ENCODE assay signal across 5 cellular contexts in genomic region chrX:48910926-48911406, GRCh38. TPM values are rescaled to one million over a fixed set of nuclear protein-coding genes. Genes with fewer than 3 reads are reported as not detected.
DNase-seq lines count a peak whose midpoint lies in the region; ATAC-seq, FAIRE-seq and TF ChIP-seq lines count a peak whose summit lies in the region.

No MANE protein-coding gene starts in this region.

- H3K36me3 ChIP-seq in HUES6 (ENCODE audit: control insufficient read depth, insufficient read depth, low read length) (peaks cover 47% of the 10 kb centered on the region), K562 (ENCODE audit: control insufficient read depth, insufficient read depth, low read length) (peaks cover 64% of the 10 kb centered on the region)

- TF ChIP-seq EP300 in K562 (IDR thresholded peaks at IDR 0.05; ENCODE audit: low read length), result no peak

- no peak for FAIRE-seq in K562 (lab: Jason Lieb, UNC)

- H3K4me3 ChIP-seq in HUES6 (ENCODE audit: low read depth, low read length) (peak overlapping the region; percentile 67), K562 (peak overlapping the region; percentile 92)

- peaks cover 6% of the 10 kb centered on the region; the same call in 1 of the 2 replicates for H3K9me3 ChIP-seq in HUES6 (ENCODE audit: control insufficient read depth, insufficient read depth, low read depth, low read length)
- H3K9me3 ChIP-seq in K562 (replicated peaks; ENCODE audit: control insufficient read depth, insufficient read depth, low read depth, low read length), result no peaks in the 10 kb centered on the region

- no peak for TF ChIP-seq CTCF in K562 (IDR thresholded peaks at IDR 0.05 in 2 of 3, conservative IDR thresholded peaks at IDR 0.05 in 1 of 3; ENCODE audit: insufficient read depth in 2 of 3, low read depth in 1 of 3, low read length in 3 of 3)
- no peak for TF ChIP-seq CTCF in nephron (IDR thresholded peaks at IDR 0.05; ENCODE audit: unreplicated experiment in 3 of 3)

- peak overlapping the region; percentile 71; the same call in 1 of the 2 replicates for H2AFZ ChIP-seq in K562 (ENCODE audit: low read depth, low read length)

- H4K20me1 ChIP-seq in K562 (replicated peaks; ENCODE audit: control insufficient read depth, insufficient read depth, low read length), result peaks cover 27% of the 10 kb centered on the region

- intact Hi-C loops in K562 (cut with micrococcal nuclease), result loop anchor here (5.0 to 10.0 kb wide), 2 partner anchors 149 to 276 kb away; partner anchors contain the start of gene GLOD5

- H3K9ac ChIP-seq in HUES6 (ENCODE audit: low read length) (peak overlapping the region; percentile 72), K562 (ENCODE audit: insufficient read depth in 1 of 2, low read depth in 2 of 2, low read length in 2 of 2) (peak overlapping the region; percentile 85 to 95)

- CTCF ChIA-PET in K562 (lab: Yijun Ruan, JAX; ENCODE audit: low intra/inter-chr PET ratio), result no interaction called here

- TF ChIP-seq POLR2A in K562 (conservative IDR thresholded peaks at IDR 0.05), result no peak

- in situ Hi-C loops in K562 (cut with MboI), result no loop called here

- no peak for TF ChIP-seq RAD21 in K562 (CRISPR knock-in tag; conservative IDR thresholded peaks at IDR 0.05 in 1 of 2, IDR thresholded peaks at IDR 0.05 in 1 of 2)

- H3K27me3 Mint-ChIP-seq in nephron (ENCODE audit: low read depth), result no peaks in the 10 kb centered on the region

- H3K4me2 ChIP-seq in K562 (ENCODE audit: insufficient read depth, low read length), result peak overlapping the region; percentile 100

- H3K4me1 ChIP-seq in HUES6 (ENCODE audit: control insufficient read depth, insufficient read depth, low read length) (peaks cover 6% of the 10 kb centered on the region), K562 (replicated peaks in 1 of 2; ENCODE audit: control insufficient read depth in 2 of 2, insufficient read depth in 2 of 2, low read length in 2 of 2) (peaks cover 29 to 34% of the 10 kb centered on the region in 2 experiments)

- DNase-seq in K562 (ENCODE audit: extremely low read depth in 1 of 4, low spot score in 3 of 4), result peak; percentile 32 to 50 (median 40)
- no peak for DNase-seq in putamen (ENCODE audit: low spot score)
- no peak for DNase-seq in NCI-H82 (lab: John Stamatoyannopoulos, UW)

- peak; percentile 42 for ATAC-seq in K562

- WGBS in K562 (ENCODE audit: insufficient coverage, low coverage, missing lambda C conversion rate), result 0% methylated on average over 11 of the region's 12 CpGs

- H3K27ac Mint-ChIP-seq in nephron, result peak overlapping the region; percentile 85 to 97 (median 92)

- H3K27ac ChIP-seq in HUES6 (ENCODE audit: low read depth, low read length) (no peak overlapping the region), K562 (ENCODE audit: extremely low read depth, low read depth, low read length) (peak overlapping the region; percentile 89)

- H3K36me3 Mint-ChIP-seq in nephron (ENCODE audit: low read depth), result peaks cover 3% of the 10 kb centered on the region

- no TSS peak for BruUV-seq in K562 (replicated peaks; lab: Mats Ljungman, UMichigan)

- H3K9me3 Mint-ChIP-seq in nephron, result peaks cover 6% of the 10 kb centered on the region

- H3K9me1 ChIP-seq in K562 (ENCODE audit: control insufficient read depth, insufficient read depth, low read length), result no peaks in the 10 kb centered on the region

- peaks cover 4% of the 10 kb centered on the region; the same call in 1 of the 2 replicates for H3K27me3 ChIP-seq in HUES6 (ENCODE audit: control insufficient read depth, insufficient read depth, low read length)
- no peaks in the 10 kb centered on the region for H3K27me3 ChIP-seq in K562 (ENCODE audit: control insufficient read depth in 2 of 2, insufficient read depth in 2 of 2, low read length in 2 of 2)

- peaks cover 45% of the 10 kb centered on the region for H3K79me2 ChIP-seq in K562 (ENCODE audit: control insufficient read depth, insufficient read depth, low read length)

- H3K4me1 Mint-ChIP-seq in nephron, result peaks cover 14% of the 10 kb centered on the region

- H3K4me3 Mint-ChIP-seq in nephron, result peak overlapping the region; percentile 93 to 95 (median 93)

- POLR2A ChIA-PET in K562 (lab: Yijun Ruan, JAX), result interaction anchor here (0.6 to 3.1 kb wide), 4 partner anchors 8 to 958 kb away, joined by 3 to 13 read pairs (median 3); partner anchors contain the start of genes PQBP1 and TIMM17B

RNA-seq across cellular contexts. Expression of gene SLC35A2, which starts 0.5 kb away (rescaled TPM):
- 43.4 and 77.8 TPM in 2 replicates for total RNA-seq in K562 (2011; cell fraction: chromatin; rRNA removed; ENCODE audit: low replicate concordance)
- total RNA-seq in K562 (2011; cell fraction: nucleolus; rRNA removed), result 85.0 and 85.7 TPM in 2 replicates
- total RNA-seq in K562 (2011; cell fraction: nucleoplasm; rRNA removed), result 78.3 and 79.2 TPM in 2 replicates
- total RNA-seq in K562 (2014; rRNA removed) (18.0 and 22.3 TPM in 2 replicates), K562 (2014; rRNA removed; fragmentation: Illumina TruSeq; extraction: Trizol) (19.6 and 19.8 TPM in 2 replicates), K562 (2015; rRNA removed; fragmentation: Illumina TruSeq; extraction: Trizol) (19.2 and 20.0 TPM in 2 replicates), K562 (2021) (32.3 and 38.9 TPM in 2 replicates)
- polyA plus RNA-seq in K562 (2011; rRNA removed) (37.4 and 59.3 TPM in 2 replicates), K562 (2014; fragmentation: Illumina TruSeq; extraction: Trizol) (37.6 and 42.6 TPM in 2 replicates), K562 (2014; fragmentation: Nextera tagmentation; extraction: Ambion mirVana) (1 to 10 TPM; 3.3 to 5.2 TPM), K562 (2014; rRNA removed) (32.3 and 36.5 TPM in 2 replicates)
- 99.1 and 114 TPM in 2 replicates for polyA plus RNA-seq in K562 (2011; cell fraction: cytosol; rRNA removed)
- 79.9 and 86.5 TPM in 2 replicates for polyA plus RNA-seq in K562 (2011; cell fraction: nucleus; rRNA removed)
- 27.7 and 32.6 TPM in 2 replicates for polyA plus RNA-seq in K562 (2012)
- polyA minus RNA-seq in K562 (2011; rRNA and poly(A)+ RNA removed), result 32.1 and 45.8 TPM in 2 replicates
- 25.4 and 31.9 TPM in 2 replicates for polyA minus RNA-seq in K562 (2011; cell fraction: cytosol; rRNA and poly(A)+ RNA removed)
- polyA minus RNA-seq in K562 (2011; cell fraction: nucleus; rRNA and poly(A)+ RNA removed), result 12.7 and 17.7 TPM in 2 replicates

RNA-seq across cellular contexts. Expression of gene PIM2, which starts 7.9 kb away (rescaled TPM):
- total RNA-seq in K562 (2011; cell fraction: chromatin; rRNA removed; ENCODE audit: low replicate concordance), result 237 and 416 TPM in 2 replicates
- 275 and 304 TPM in 2 replicates for total RNA-seq in K562 (2011; cell fraction: nucleolus; rRNA removed)
- total RNA-seq in K562 (2011; cell fraction: nucleoplasm; rRNA removed), result 289 and 300 TPM in 2 replicates
- total RNA-seq in K562 (2014; rRNA removed) (110 and 140 TPM in 2 replicates), K562 (2014; rRNA removed; fragmentation: Illumina TruSeq; extraction: Trizol) (101 and 103 TPM in 2 replicates), K562 (2015; rRNA removed; fragmentation: Illumina TruSeq; extraction: Trizol) (104 and 108 TPM in 2 replicates), K562 (2021) (138 and 147 TPM in 2 replicates)
- polyA plus RNA-seq in K562 (2011; rRNA removed) (161 and 197 TPM in 2 replicates), K562 (2014; fragmentation: Illumina TruSeq; extraction: Trizol) (187 and 191 TPM in 2 replicates), K562 (2014; fragmentation: Nextera tagmentation; extraction: Ambion mirVana) (10 to 100 TPM; 67.6 to 91.4 TPM), K562 (2014; rRNA removed) (101 and 102 TPM in 2 replicates)
- 177 and 205 TPM in 2 replicates for polyA plus RNA-seq in K562 (2011; cell fraction: cytosol; rRNA removed)
- 230 and 303 TPM in 2 replicates for polyA plus RNA-seq in K562 (2011; cell fraction: nucleus; rRNA removed)
- 122 and 192 TPM in 2 replicates for polyA plus RNA-seq in K562 (2012)
- polyA minus RNA-seq in K562 (2011; rRNA and poly(A)+ RNA removed), result 101 and 109 TPM in 2 replicates
- 72.5 and 90.1 TPM in 2 replicates for polyA minus RNA-seq in K562 (2011; cell fraction: cytosol; rRNA and poly(A)+ RNA removed)
- 79.4 and 90.6 TPM in 2 replicates for polyA minus RNA-seq in K562 (2011; cell fraction: nucleus; rRNA and poly(A)+ RNA removed)

RNA-seq across cellular contexts. Expression of gene PQBP1, which starts 13.2 kb away (rescaled TPM):
- 76.7 and 135 TPM in 2 replicates for total RNA-seq in K562 (2011; cell fraction: chromatin; rRNA removed; ENCODE audit: low replicate concordance)
- total RNA-seq in K562 (2011; cell fraction: nucleolus; rRNA removed), result 111 and 112 TPM in 2 replicates
- 85.1 and 93.2 TPM in 2 replicates for total RNA-seq in K562 (2011; cell fraction: nucleoplasm; rRNA removed)
- 255 and 262 TPM in 2 replicates for total RNA-seq in K562 (2014; rRNA removed)
- total RNA-seq in K562 (2014; rRNA removed; fragmentation: Illumina TruSeq; extraction: Trizol), result 64.7 and 75.4 TPM in 2 replicates
- total RNA-seq in K562 (2015; rRNA removed; fragmentation: Illumina TruSeq; extraction: Trizol), result 112 and 113 TPM in 2 replicates
- total RNA-seq in K562 (2021), result 182 and 197 TPM in 2 replicates
- 72.8 and 81.5 TPM in 2 replicates for polyA plus RNA-seq in K562 (2011; rRNA removed)
- 93.1 and 155 TPM in 2 replicates for polyA plus RNA-seq in K562 (2011; cell fraction: cytosol; rRNA removed)
- 195 and 239 TPM in 2 replicates for polyA plus RNA-seq in K562 (2011; cell fraction: nucleus; rRNA removed)
- 178 and 226 TPM in 2 replicates for polyA plus RNA-seq in K562 (2012)
- 227 and 228 TPM in 2 replicates for polyA plus RNA-seq in K562 (2014; fragmentation: Illumina TruSeq; extraction: Trizol)
- 10 to 100 TPM; 41.3 to 77.0 TPM for polyA plus RNA-seq in K562 (2014; fragmentation: Nextera tagmentation; extraction: Ambion mirVana)
- 172 and 186 TPM in 2 replicates for polyA plus RNA-seq in K562 (2014; rRNA removed)
- polyA minus RNA-seq in K562 (2011; rRNA and poly(A)+ RNA removed), result 50.6 and 77.1 TPM in 2 replicates
- polyA minus RNA-seq in K562 (2011; cell fraction: cytosol; rRNA and poly(A)+ RNA removed), result 89.3 and 96.8 TPM in 2 replicates
- 30.7 and 37.7 TPM in 2 replicates for polyA minus RNA-seq in K562 (2011; cell fraction: nucleus; rRNA and poly(A)+ RNA removed)

RNA-seq across cellular contexts. Expression of gene TIMM17B, which starts 13.4 kb away (rescaled TPM):
- total RNA-seq in K562 (2011; cell fraction: chromatin; rRNA removed; ENCODE audit: low replicate concordance), result 26.5 and 78.9 TPM in 2 replicates
- 91.7 and 100 TPM in 2 replicates for total RNA-seq in K562 (2011; cell fraction: nucleolus; rRNA removed)
- 70.7 and 84.2 TPM in 2 replicates for total RNA-seq in K562 (2011; cell fraction: nucleoplasm; rRNA removed)
- total RNA-seq in K562 (2014; rRNA removed) (122 and 171 TPM in 2 replicates), K562 (2014; rRNA removed; fragmentation: Illumina TruSeq; extraction: Trizol) (45.7 and 66.0 TPM in 2 replicates), K562 (2015; rRNA removed; fragmentation: Illumina TruSeq; extraction: Trizol) (94.8 and 95.4 TPM in 2 replicates), K562 (2021) (156 and 158 TPM in 2 replicates)
- polyA plus RNA-seq in K562 (2011; rRNA removed) (115 and 134 TPM in 2 replicates), K562 (2014; fragmentation: Illumina TruSeq; extraction: Trizol) (140 and 176 TPM in 2 replicates), K562 (2014; fragmentation: Nextera tagmentation; extraction: Ambion mirVana) (10 to 100 TPM in 1 of 2 experiments, 1 to 10 TPM in 1; 9.9 to 69.0 TPM), K562 (2014; rRNA removed) (176 and 184 TPM in 2 replicates)
- polyA plus RNA-seq in K562 (2011; cell fraction: cytosol; rRNA removed), result 212 and 458 TPM in 2 replicates
- 115 and 134 TPM in 2 replicates for polyA plus RNA-seq in K562 (2011; cell fraction: nucleus; rRNA removed)
- polyA plus RNA-seq in K562 (2012), result 154 and 205 TPM in 2 replicates
- 23.1 and 34.0 TPM in 2 replicates for polyA minus RNA-seq in K562 (2011; rRNA and poly(A)+ RNA removed)
- polyA minus RNA-seq in K562 (2011; cell fraction: cytosol; rRNA and poly(A)+ RNA removed), result 48.4 and 49.6 TPM in 2 replicates
- 19.5 and 26.3 TPM in 2 replicates for polyA minus RNA-seq in K562 (2011; cell fraction: nucleus; rRNA and poly(A)+ RNA removed)

RNA-seq across cellular contexts. Expression of gene OTUD5, which starts 46.4 kb away (rescaled TPM):
- 120 and 216 TPM in 2 replicates for total RNA-seq in K562 (2011; cell fraction: chromatin; rRNA removed; ENCODE audit: low replicate concordance)
- total RNA-seq in K562 (2011; cell fraction: nucleolus; rRNA removed), result 104 TPM in 2 replicates
- total RNA-seq in K562 (2011; cell fraction: nucleoplasm; rRNA removed), result 75.4 and 94.3 TPM in 2 replicates
- total RNA-seq in K562 (2014; rRNA removed) (59.0 and 62.6 TPM in 2 replicates), K562 (2014; rRNA removed; fragmentation: Illumina TruSeq; extraction: Trizol) (34.1 and 37.5 TPM in 2 replicates), K562 (2015; rRNA removed; fragmentation: Illumina TruSeq; extraction: Trizol) (38.3 and 38.7 TPM in 2 replicates), K562 (2021) (87.0 and 93.0 TPM in 2 replicates)
- polyA plus RNA-seq in K562 (2011; rRNA removed) (97.4 and 102 TPM in 2 replicates), K562 (2014; fragmentation: Illumina TruSeq; extraction: Trizol) (86.9 and 99.8 TPM in 2 replicates), K562 (2014; fragmentation: Nextera tagmentation; extraction: Ambion mirVana) (1 to 10 TPM; 3.6 to 5.5 TPM), K562 (2014; rRNA removed) (80.4 and 87.7 TPM in 2 replicates)
- polyA plus RNA-seq in K562 (2011; cell fraction: cytosol; rRNA removed), result 65.4 and 83.9 TPM in 2 replicates
- 206 and 253 TPM in 2 replicates for polyA plus RNA-seq in K562 (2011; cell fraction: nucleus; rRNA removed)
- polyA plus RNA-seq in K562 (2012), result 78.2 and 87.9 TPM in 2 replicates
- polyA minus RNA-seq in K562 (2011; rRNA and poly(A)+ RNA removed), result 73.1 and 111 TPM in 2 replicates
- polyA minus RNA-seq in K562 (2011; cell fraction: cytosol; rRNA and poly(A)+ RNA removed), result 52.2 and 59.6 TPM in 2 replicates
- 25.6 and 31.1 TPM in 2 replicates for polyA minus RNA-seq in K562 (2011; cell fraction: nucleus; rRNA and poly(A)+ RNA removed)

Comparison
In these comparisons a context has a peak if more than half of its experiments do, and no peak if none do; other contexts are left out.
1. DNase-seq: peak in K562 (4 of 4); none in putamen (single experiment) and NCI-H82 (single experiment).